ENCODE assay signal across 1 cellular context in the genomic region with DNA sequence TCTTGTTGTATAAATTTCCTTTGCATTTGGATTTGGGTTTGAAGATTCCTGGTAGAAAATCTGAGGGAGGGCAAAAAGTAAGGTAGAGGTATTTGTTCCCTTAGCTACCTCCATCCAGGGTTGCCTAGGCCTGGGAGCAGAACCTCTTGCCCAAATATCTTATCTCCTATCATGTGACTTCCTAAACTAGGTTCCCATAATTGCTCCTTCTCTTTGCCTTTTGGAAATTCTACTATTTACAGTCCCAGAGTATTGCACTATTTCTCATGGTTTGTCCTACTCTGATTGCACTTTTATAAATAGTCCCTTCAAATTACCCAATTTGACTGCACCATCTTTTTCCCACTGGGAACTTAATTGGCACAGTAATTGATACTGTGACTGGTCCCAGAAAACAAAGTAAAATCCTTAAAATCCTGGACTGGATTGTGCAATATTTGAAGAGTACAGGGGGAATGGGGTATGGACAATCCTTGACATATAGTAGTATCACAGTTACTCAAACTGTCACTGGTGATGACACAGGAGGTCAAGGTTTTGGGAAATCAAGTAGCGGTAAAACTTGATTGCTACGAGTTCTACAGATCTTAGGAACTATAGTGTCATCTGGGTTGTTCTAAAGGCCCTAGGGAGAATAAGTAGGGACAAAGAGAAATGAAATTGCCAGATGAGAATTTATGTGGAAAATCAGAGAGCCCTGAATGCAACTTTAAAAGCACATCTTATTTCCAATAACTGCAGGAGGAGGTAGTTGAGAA.
TF ChIP-seq lines count a peak whose summit lies in the region.

No MANE protein-coding gene starts in this region.

TF ChIP-seq in HCT116, 20 proteins besides CTCF, POLR2A, EP300 and RAD21 (continued from another document):
- TF ChIP-seq, protein P1, sequence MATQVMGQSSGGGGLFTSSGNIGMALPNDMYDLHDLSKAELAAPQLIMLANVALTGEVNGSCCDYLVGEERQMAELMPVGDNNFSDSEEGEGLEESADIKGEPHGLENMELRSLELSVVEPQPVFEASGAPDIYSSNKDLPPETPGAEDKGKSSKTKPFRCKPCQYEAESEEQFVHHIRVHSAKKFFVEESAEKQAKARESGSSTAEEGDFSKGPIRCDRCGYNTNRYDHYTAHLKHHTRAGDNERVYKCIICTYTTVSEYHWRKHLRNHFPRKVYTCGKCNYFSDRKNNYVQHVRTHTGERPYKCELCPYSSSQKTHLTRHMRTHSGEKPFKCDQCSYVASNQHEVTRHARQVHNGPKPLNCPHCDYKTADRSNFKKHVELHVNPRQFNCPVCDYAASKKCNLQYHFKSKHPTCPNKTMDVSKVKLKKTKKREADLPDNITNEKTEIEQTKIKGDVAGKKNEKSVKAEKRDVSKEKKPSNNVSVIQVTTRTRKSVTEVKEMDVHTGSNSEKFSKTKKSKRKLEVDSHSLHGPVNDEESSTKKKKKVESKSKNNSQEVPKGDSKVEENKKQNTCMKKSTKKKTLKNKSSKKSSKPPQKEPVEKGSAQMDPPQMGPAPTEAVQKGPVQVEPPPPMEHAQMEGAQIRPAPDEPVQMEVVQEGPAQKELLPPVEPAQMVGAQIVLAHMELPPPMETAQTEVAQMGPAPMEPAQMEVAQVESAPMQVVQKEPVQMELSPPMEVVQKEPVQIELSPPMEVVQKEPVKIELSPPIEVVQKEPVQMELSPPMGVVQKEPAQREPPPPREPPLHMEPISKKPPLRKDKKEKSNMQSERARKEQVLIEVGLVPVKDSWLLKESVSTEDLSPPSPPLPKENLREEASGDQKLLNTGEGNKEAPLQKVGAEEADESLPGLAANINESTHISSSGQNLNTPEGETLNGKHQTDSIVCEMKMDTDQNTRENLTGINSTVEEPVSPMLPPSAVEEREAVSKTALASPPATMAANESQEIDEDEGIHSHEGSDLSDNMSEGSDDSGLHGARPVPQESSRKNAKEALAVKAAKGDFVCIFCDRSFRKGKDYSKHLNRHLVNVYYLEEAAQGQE (IDR thresholded peaks at IDR 0.05; ENCODE audit: low read depth), result no peak
- TF ChIP-seq POLR2AphosphoS5 (IDR thresholded peaks at IDR 0.05; ENCODE audit: low read depth, low read length) (no peak), CEBPB (IDR thresholded peaks at IDR 0.05; ENCODE audit: low read depth) (no peak), EZH2 (IDR thresholded peaks at IDR 0.05) (no peak), ZNF274 (IDR thresholded peaks at IDR 0.05; ENCODE audit: low read depth, low read length) (no peak), YY1 (IDR thresholded peaks at IDR 0.05; ENCODE audit: extremely low read depth, insufficient replicate concordance, low read depth, low read length) (no peak), EZH2phosphoT487 (IDR thresholded peaks at IDR 0.05; ENCODE audit: borderline replicate concordance) (no peak), ZBTB33 (IDR thresholded peaks at IDR 0.05; ENCODE audit: extremely low read depth, insufficient replicate concordance, low read length) (no peak), ZFX (IDR thresholded peaks at IDR 0.05) (no peak), EGR1 (IDR thresholded peaks at IDR 0.05; ENCODE audit: low read depth) (no peak), SRF (IDR thresholded peaks at IDR 0.05; ENCODE audit: low read depth) (no peak)
